In the genomic region with DNA sequence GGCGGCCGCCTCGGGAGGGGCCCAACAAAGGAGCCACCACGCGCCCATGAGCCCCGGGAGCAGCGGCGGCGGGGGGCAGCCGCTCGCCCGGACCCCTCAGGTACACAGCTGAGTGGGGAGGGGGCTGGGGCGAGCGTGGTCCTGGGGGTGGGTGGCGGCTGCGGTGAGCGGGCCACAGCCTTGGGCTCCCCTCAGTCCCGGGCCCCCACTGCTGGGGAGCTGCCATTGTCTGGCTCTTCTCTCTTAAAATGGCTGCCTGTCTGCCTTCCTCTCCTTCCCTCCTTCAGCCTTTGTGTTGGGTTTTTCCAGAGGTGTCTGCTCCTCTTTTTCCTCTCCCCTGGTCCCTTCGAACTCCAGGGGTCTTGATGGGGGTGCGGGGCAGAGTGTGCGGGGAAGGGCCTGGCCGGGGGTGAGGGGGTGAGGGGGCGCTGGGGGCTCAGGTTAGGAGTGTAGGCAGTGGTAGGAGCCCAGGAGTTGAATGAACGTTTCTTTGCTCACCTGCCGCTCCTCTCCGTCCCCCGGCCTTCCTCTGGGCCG, we compare ENCODE assay signal across 8 cellular contexts. TPM values are rescaled to one million over a fixed set of nuclear protein-coding genes. Genes with fewer than 3 reads are reported as not detected.
DNase-seq lines count a peak whose midpoint lies in the region; ATAC-seq and TF ChIP-seq lines count a peak whose summit lies in the region.

No MANE protein-coding gene starts in this region.

- H3K36me3 ChIP-seq in cardiac muscle cell = no peaks in the 10 kb centered on the region
- H3K36me3 ChIP-seq in upper lobe of right lung = no peaks in the 10 kb centered on the region

- no peaks in the 10 kb centered on the region for H3K9me3 ChIP-seq in cardiac muscle cell (ENCODE audit: low read depth)
- H3K9me3 ChIP-seq in upper lobe of right lung = no peaks in the 10 kb centered on the region

- DNase-seq in cardiac muscle cell (ENCODE audit: low read depth in 1 of 2, low spot score in 1 of 2) (peak in 1 of 2 donors; percentile 30), left cardiac atrium (no peak), upper lobe of right lung (no peak), CD1c-positive myeloid dendritic cell (ENCODE audit: extremely low spot score) (no peak)
- peak; percentile 1 for DNase-seq in activated gamma-delta T cell treated with anti-CD3 and anti-CD28 coated beads, Interleukin-2, amount 50 U/mL, for 16 hours (ENCODE audit: low read depth)

- no peaks in the 10 kb centered on the region for H3K27me3 ChIP-seq in cardiac muscle cell
- no peaks in the 10 kb centered on the region for H3K27me3 ChIP-seq in layer of hippocampus (ENCODE audit: control insufficient read depth, insufficient read depth, low read length)
- H3K27me3 ChIP-seq in upper lobe of right lung = no peaks in the 10 kb centered on the region

- peak overlapping the region; percentile 98 for H3K27ac ChIP-seq in cardiac muscle cell
- H3K27ac ChIP-seq in layer of hippocampus (ENCODE audit: low read depth, low read length) = peak overlapping the region; percentile 94
- peak overlapping the region; percentile 91 for H3K27ac ChIP-seq in upper lobe of right lung

- intact Hi-C loops in left cardiac atrium (cut with DNase I) (loop anchor here in 1 of 2 donors (5.0 kb wide), 1 partner anchor 90 kb away; a partner anchor contains a TSS), upper lobe of right lung (cut with DNase I) (loop anchor here (10.0 kb wide), 1 partner anchor 87 kb away; a partner anchor contains a TSS)

- H3K4me1 ChIP-seq in cardiac muscle cell (ENCODE audit: low read depth) = peaks cover 60% of the 10 kb centered on the region
- peaks cover 60% of the 10 kb centered on the region for H3K4me1 ChIP-seq in upper lobe of right lung

- TF ChIP-seq CTCF in cardiac muscle cell (IDR thresholded peaks at IDR 0.05; ENCODE audit: low read depth, low read length) (no peak), upper lobe of right lung (IDR thresholded peaks at IDR 0.05) (no peak)

- no peak for ATAC-seq in left cardiac atrium
- ATAC-seq in upper lobe of right lung = no peak
- no peak for ATAC-seq in HG03457 (IDR thresholded peaks at IDR 0.05; ENCODE audit: unreplicated experiment)
- no peak for ATAC-seq in GM19452 (IDR thresholded peaks at IDR 0.05; ENCODE audit: unreplicated experiment)

- H3K4me3 ChIP-seq in cardiac muscle cell (peak overlapping the region; percentile 95), upper lobe of right lung (peak overlapping the region; percentile 83)

RNA-seq across cellular contexts. Expression of a gene that starts 1.7 kb away (rescaled TPM):
- 52.9 and 93.3 TPM in 2 replicates for total RNA-seq in cardiac muscle cell
- 28.5 and 43.1 TPM in 2 replicates for polyA plus RNA-seq in cardiac muscle cell
- 10 to 100 TPM; 34.5 to 38.5 TPM for total RNA-seq in left cardiac atrium
- 64.3 TPM for total RNA-seq in upper lobe of right lung
